ENCODE assay signal across 8 cellular contexts in the genomic region with DNA sequence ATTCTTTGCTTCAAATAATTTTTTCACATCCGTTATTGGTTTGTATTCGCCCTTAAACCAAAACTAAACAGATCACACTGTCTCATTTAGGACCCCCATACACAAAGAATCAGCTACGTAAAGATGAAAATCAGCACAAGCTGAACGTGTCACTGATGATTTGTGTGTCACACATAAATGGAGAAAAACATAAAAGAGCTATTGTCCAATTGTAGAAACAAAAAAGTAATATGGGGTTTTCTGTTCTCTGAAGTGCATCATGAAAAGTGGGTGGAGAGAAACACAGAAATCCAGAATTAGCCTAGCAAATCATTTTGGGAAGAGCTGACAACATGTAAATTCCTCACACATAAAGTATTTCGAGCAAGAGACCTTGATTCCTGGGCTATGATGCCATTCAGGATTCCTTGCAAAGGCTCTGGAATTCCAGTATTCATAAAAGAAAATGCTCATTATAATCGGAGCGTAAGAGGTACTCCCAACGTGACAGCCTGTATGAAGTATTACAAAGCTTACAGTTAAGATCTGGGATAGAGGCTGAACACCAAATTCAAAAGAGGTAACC. TPM values are rescaled to one million over a fixed set of nuclear protein-coding genes. Genes with fewer than 3 reads are reported as not detected.
DNase-seq lines count a peak whose midpoint lies in the region; FAIRE-seq and TF ChIP-seq lines count a peak whose summit lies in the region.

No MANE protein-coding gene starts in this region.

- H3K79me1 ChIP-seq in H1 (ENCODE audit: low read depth, low read length), result peaks cover 6% of the 10 kb centered on the region

- DNase-seq in CD1c-positive myeloid dendritic cell (ENCODE audit: extremely low spot score), result peak; percentile 40
- no peak for DNase-seq in H1 (ENCODE audit: low read depth in 1 of 2, low spot score in 2 of 2)
- DNase-seq in neural progenitor cell (ENCODE audit: low spot score), result no peak
- DNase-seq in D721Med (ENCODE audit: insufficient read length, low spot score), result no peak
- no peak for DNase-seq in effector CD8-positive, alpha-beta T cell (lab: John Stamatoyannopoulos, UW)
- DNase-seq in NCI-H510A (lab: John Stamatoyannopoulos, UW), result no peak
- DNase-seq in NCI-H146 treated with DMSO at 0.1 percent for 48 hours (lab: John Stamatoyannopoulos, UW; ENCODE audit: unreplicated experiment), result no peak

- H4K20me1 ChIP-seq in OCI-LY3 (ENCODE audit: insufficient read depth, low read length) (peaks cover 21% of the 10 kb centered on the region), H1 (replicated peaks in 1 of 2; ENCODE audit: control insufficient read depth in 1 of 2, insufficient read depth in 2 of 2, low read length in 2 of 2) (no peaks in the 10 kb centered on the region), neural progenitor cell (ENCODE audit: low read depth) (peaks cover 28% of the 10 kb centered on the region)

- TF ChIP-seq RAD21 in H1 (IDR thresholded peaks at IDR 0.05 in 1 of 2, conservative IDR thresholded peaks at IDR 0.05 in 1 of 2; ENCODE audit: low read depth in 2 of 2, low read length in 2 of 2), result no peak

- peaks cover 6% of the 10 kb centered on the region; the same call in 1 of the 2 replicates for H3K23me2 ChIP-seq in H1 (ENCODE audit: low read depth, low read length)

- peaks cover 6% of the 10 kb centered on the region for H3F3A ChIP-seq in neural progenitor cell (ENCODE audit: low read depth)

- H2BK12ac ChIP-seq in H1 (ENCODE audit: low read depth, low read length), result no peak overlapping the region

- H3K9me3 ChIP-seq in OCI-LY3 (ENCODE audit: insufficient read depth, low read length), result no peaks in the 10 kb centered on the region
- H3K9me3 ChIP-seq in H1 (ENCODE audit: insufficient read depth in 2 of 2, low read depth in 1 of 2, low read length in 1 of 2), result no peaks in the 10 kb centered on the region
- no peaks in the 10 kb centered on the region for H3K9me3 ChIP-seq in neural progenitor cell (ENCODE audit: low read depth)

- no peak overlapping the region for H3K27ac ChIP-seq in OCI-LY3 (ENCODE audit: low read length)
- no peak overlapping the region for H3K27ac ChIP-seq in H1 (ENCODE audit: low read depth, low read length)
- H3K27ac ChIP-seq in neural progenitor cell, result no peak overlapping the region

- H2BK120ac ChIP-seq in H1 (replicated peaks; ENCODE audit: low read depth, low read length), result no peak overlapping the region

- CTCF ChIA-PET in H1 (lab: Charles Lee; ENCODE audit: partially characterized antibody), result interaction anchor here (0.9 to 2.3 kb wide), 3 partner anchors 24 to 49 kb away, joined by 3 to 7 read pairs (median 7); no protein-coding TSS in a partner anchor

- H3K27me3 ChIP-seq in OCI-LY3 (ENCODE audit: low read depth, low read length) (0 out of 2 replicates have a peak, but pooled peaks cover 11% of the 10 kb centered on the region), H1 (replicated peaks in 1 of 4; ENCODE audit: control insufficient read depth in 3 of 4, extremely low read depth in 1 of 4, insufficient read depth in 3 of 4, low read length in 3 of 4) (no peaks in the 10 kb centered on the region), neural progenitor cell (no peaks in the 10 kb centered on the region)

- no peak overlapping the region for H2BK15ac ChIP-seq in H1 (ENCODE audit: low read length)

- TF ChIP-seq CTCF in OCI-LY3 (IDR thresholded peaks at IDR 0.05; ENCODE audit: low read depth, low read length), result no peak
- no peak for TF ChIP-seq CTCF in H1 (IDR thresholded peaks at IDR 0.05; ENCODE audit: control extremely low read depth in 1 of 3, insufficient read depth in 1 of 3, low read depth in 1 of 3, low read length in 3 of 3)
- TF ChIP-seq CTCF in neural progenitor cell (IDR thresholded peaks at IDR 0.05), result no peak
- no peak for TF ChIP-seq CTCF in D721Med (IDR thresholded peaks at IDR 0.05; ENCODE audit: insufficient read depth, missing control alignments)

- H4K5ac ChIP-seq in H1 (ENCODE audit: insufficient read length, low read depth, low read length), result no peak overlapping the region

- no peak overlapping the region for H3K23ac ChIP-seq in H1 (ENCODE audit: insufficient read length)

- H2AFZ ChIP-seq in OCI-LY3 (ENCODE audit: low read depth, low read length) (no peak overlapping the region), H1 (ENCODE audit: low read length) (no peak overlapping the region), neural progenitor cell (replicated peaks) (no peak overlapping the region)

- peaks cover 36% of the 10 kb centered on the region for H3K79me2 ChIP-seq in OCI-LY3 (ENCODE audit: low read length)
- peaks cover 6 to 76% of the 10 kb centered on the region in 2 experiments; a peak in 2 of 4 replicates for H3K79me2 ChIP-seq in H1 (ENCODE audit: control insufficient read depth in 1 of 2, insufficient read depth in 2 of 2, low read length in 2 of 2)
- peaks cover 89% of the 10 kb centered on the region for H3K79me2 ChIP-seq in neural progenitor cell (ENCODE audit: low read depth)

- WGBS in H1 (ENCODE audit: extremely low coverage in 1 of 2, insufficient coverage in 1 of 2, insufficient read length in 1 of 2, insufficient replicate concordance in 2 of 2, low coverage in 1 of 2, low lambda C conversion rate in 2 of 2, missing lambda C conversion rate in 1 of 2), 2 experiments, result 62% methylated on average over 8 of the region's 8 CpGs; no CpG with 5 or more reads in 1 of the 2 experiments

- H3K9ac ChIP-seq in OCI-LY3 (ENCODE audit: low read length), result 0 out of 2 replicates have a peak overlapping the region, but pooled peaks have one; percentile 90
- peak overlapping the region in 1 of 4 experiments; percentile 76; a peak in 1 of 7 replicates for H3K9ac ChIP-seq in H1 (replicated peaks in 1 of 4; ENCODE audit: extremely low read depth in 1 of 4, low read depth in 3 of 4, low read length in 3 of 4)
- H3K9ac ChIP-seq in neural progenitor cell, result peak overlapping the region; percentile 82

- H3K4me3 ChIP-seq in OCI-LY3 (ENCODE audit: low read length) (peak overlapping the region; percentile 84), H1 (ENCODE audit: extremely low read depth in 1 of 4, insufficient read depth in 2 of 4, low read depth in 3 of 4, low read length in 4 of 4) (peak overlapping the region; percentile 86 to 96 (median 90); a peak in 7 of 8 replicates), neural progenitor cell (peak overlapping the region; percentile 89)

- H2BK20ac ChIP-seq in H1 (ENCODE audit: low read length), result no peak overlapping the region

- no peak overlapping the region for H3K14ac ChIP-seq in H1 (ENCODE audit: insufficient read length)

- no peak for TF ChIP-seq POLR2A in H1 (IDR thresholded peaks at IDR 0.05; ENCODE audit: control extremely low read depth in 1 of 2, low read depth in 2 of 2, low read length in 2 of 2)

- H3K36me3 Mint-ChIP-seq in neural progenitor cell, result no peaks in the 10 kb centered on the region

- no peak overlapping the region for H2BK5ac ChIP-seq in H1 (ENCODE audit: low read depth, low read length)

- no peak overlapping the region for H4K8ac ChIP-seq in H1 (ENCODE audit: extremely low read depth, insufficient read depth, low read length)

- H3K4me1 Mint-ChIP-seq in neural progenitor cell, result peaks cover 33% of the 10 kb centered on the region

- peaks cover 2% of the 10 kb centered on the region for H3K27me3 Mint-ChIP-seq in neural progenitor cell (ENCODE audit: insufficient read depth, low read depth)

- H2AK5ac ChIP-seq in H1 (ENCODE audit: low read depth, low read length), result no peak overlapping the region

- no peak overlapping the region for H3K4ac ChIP-seq in H1 (replicated peaks; ENCODE audit: insufficient read length, low read depth, low read length)

- FAIRE-seq in H1 (lab: Jason Lieb, UNC) (no peak), D721Med (lab: Jason Lieb, UNC) (no peak)

- H3K4me2 ChIP-seq in OCI-LY3 (ENCODE audit: low read length) (peak overlapping the region; percentile 83), H1 (ENCODE audit: insufficient read depth in 1 of 2, low read depth in 2 of 2, low read length in 2 of 2) (peak overlapping the region; percentile 75 to 97), neural progenitor cell (peak overlapping the region; percentile 92)

- H4K91ac ChIP-seq in H1 (replicated peaks; ENCODE audit: insufficient read length, low read length), result no peak overlapping the region

- H3K36me3 ChIP-seq in OCI-LY3 (replicated peaks; ENCODE audit: low read depth, low read length) (peaks cover 19% of the 10 kb centered on the region), H1 (ENCODE audit: control insufficient read depth in 2 of 4, insufficient read depth in 4 of 4, low read length in 3 of 4) (peaks cover 0 to 16% (median 5%) of the 10 kb centered on the region in 4 experiments; a peak in 4 of 8 replicates), neural progenitor cell (no peaks in the 10 kb centered on the region)

- TF ChIP-seq EP300 in H1 (IDR thresholded peaks at IDR 0.05; ENCODE audit: borderline replicate concordance in 1 of 2, low read depth in 2 of 2, low read length in 2 of 2), result no peak

- H3K4me1 ChIP-seq in OCI-LY3 (ENCODE audit: low read length) (peaks cover 26% of the 10 kb centered on the region), H1 (replicated peaks in 1 of 4; ENCODE audit: control insufficient read depth in 3 of 4, insufficient read depth in 4 of 4, low read length in 3 of 4) (peaks cover 0 to 9% (median 3%) of the 10 kb centered on the region in 4 experiments; a peak in 3 of 7 replicates), neural progenitor cell (peaks cover 28% of the 10 kb centered on the region)

- no peaks in the 10 kb centered on the region for H3K9me3 Mint-ChIP-seq in neural progenitor cell

- POLR2A ChIA-PET in H1 (lab: Charles Lee; ENCODE audit: partially characterized antibody), result interaction anchor here (0.5 to 2.9 kb wide), 4 partner anchors 9 to 852 kb away, joined by 3 to 16 read pairs (median 8); no protein-coding TSS in a partner anchor

- peak overlapping the region; percentile 42 for H3K27ac Mint-ChIP-seq in neural progenitor cell

- H3K18ac ChIP-seq in H1 (ENCODE audit: extremely low read depth, low read length), result no peak overlapping the region

- H3K56ac ChIP-seq in H1 (replicated peaks; ENCODE audit: insufficient read length, low read depth, low read length), result no peak overlapping the region

- H3K4me3 Mint-ChIP-seq in neural progenitor cell, result peak overlapping the region; percentile 92

RNA-seq across cellular contexts. Expression of a gene that starts 1.1 kb away (rescaled TPM):
- 18.2 and 18.5 TPM in 2 replicates for total RNA-seq in H1 (2021; fragmentation: NEBNext Ultra II Directional; extraction: Animal tissue kit (Norgen Biotek cat#: 25700))
- polyA plus RNA-seq in H1 (2011; rRNA removed), result 2.0 and 3.5 TPM in 2 replicates
- polyA plus RNA-seq in H1 (2011; cell fraction: cytosol; rRNA removed), result 3.7 TPM
- 2.7 TPM for polyA plus RNA-seq in H1 (2011; cell fraction: nucleus; rRNA removed)
- 5.4 to 7.4 TPM (median 5.9 TPM) in 4 replicates for polyA plus RNA-seq in H1 (2012, experiment 1 of 2)
- 2.1 TPM for polyA plus RNA-seq in H1 (2012, experiment 2 of 2)
- 5.6 TPM for polyA plus RNA-seq in H1 (2013, experiment 1 of 2)
- 5.7 TPM for polyA plus RNA-seq in H1 (2013, experiment 2 of 2)
- 12.7 and 12.9 TPM in 2 replicates for polyA minus RNA-seq in H1 (2011; rRNA and poly(A)+ RNA removed)
- 5.9 TPM for polyA minus RNA-seq in H1 (2011; cell fraction: cytosol; rRNA and poly(A)+ RNA removed)
- 6.8 TPM for polyA minus RNA-seq in H1 (2011; cell fraction: nucleus; rRNA and poly(A)+ RNA removed)
- total RNA-seq in neural progenitor cell (ENCODE audit: low replicate concordance), result 15.4 and 18.2 TPM in 2 replicates

RNA-seq across cellular contexts. Expression of a gene that starts 1.6 kb away (rescaled TPM):
- 13.4 and 14.2 TPM in 2 replicates for total RNA-seq in H1 (2021; fragmentation: NEBNext Ultra II Directional; extraction: Animal tissue kit (Norgen Biotek cat#: 25700))
- 8.1 and 11.6 TPM in 2 replicates for polyA plus RNA-seq in H1 (2011; rRNA removed)
- polyA plus RNA-seq in H1 (2011; cell fraction: cytosol; rRNA removed), result 19.4 TPM
- polyA plus RNA-seq in H1 (2011; cell fraction: nucleus; rRNA removed), result 8.4 TPM
- polyA plus RNA-seq in H1 (2012, experiment 1 of 2), result 15.8 to 19.1 TPM (median 17.7 TPM) in 4 replicates
- 2.6 TPM for polyA plus RNA-seq in H1 (2012, experiment 2 of 2)
- 15.8 TPM for polyA plus RNA-seq in H1 (2013, experiment 1 of 2)
- polyA plus RNA-seq in H1 (2013, experiment 2 of 2), result 13.6 TPM
- 6.2 and 8.0 TPM in 2 replicates for polyA minus RNA-seq in H1 (2011; rRNA and poly(A)+ RNA removed)
- polyA minus RNA-seq in H1 (2011; cell fraction: cytosol; rRNA and poly(A)+ RNA removed), result 10.1 TPM
- polyA minus RNA-seq in H1 (2011; cell fraction: nucleus; rRNA and poly(A)+ RNA removed), result 7.5 TPM
- 60.5 and 61.8 TPM in 2 replicates for total RNA-seq in neural progenitor cell (ENCODE audit: low replicate concordance)
